Comparison of ENCODE assay signal across 23 cellular contexts in genomic region chr3:11452312-11452711, GRCh38.
DNase-seq lines count a peak whose midpoint lies in the region; ATAC-seq and TF ChIP-seq lines count a peak whose summit lies in the region.
"Had no signal": no experiment of that assay in that cellular context is flagged by ENCODE, and none has a peak within 500 bp of the region (broad histone marks: within the 10 kb centered on the region; RNA-seq: fewer than 3 reads in every experiment).

No MANE protein-coding gene starts in this region.

- H3K36me3 Mint-ChIP-seq in dendritic cell treated with granulocyte-macrophage colony-stimulating factor and Interleukin-4, amounts not matched to agents 40 ng/mL and 50 ng/mL, for 4 days (ENCODE audit: low read depth), result peaks cover 12% of the 10 kb centered on the region

- no peaks in the 10 kb centered on the region for H3K9me3 Mint-ChIP-seq in dendritic cell treated with granulocyte-macrophage colony-stimulating factor and Interleukin-4, amounts not matched to agents 40 ng/mL and 50 ng/mL, for 4 days

- no peaks in the 10 kb centered on the region for H4K20me1 ChIP-seq in BLaER1

- no peaks in the 10 kb centered on the region for H3K27me3 ChIP-seq in BLaER1
- no peaks in the 10 kb centered on the region for H3K27me3 ChIP-seq in left lung

- peaks cover 68% of the 10 kb centered on the region for H3K4me1 Mint-ChIP-seq in dendritic cell treated with granulocyte-macrophage colony-stimulating factor and Interleukin-4, amounts not matched to agents 40 ng/mL and 50 ng/mL, for 4 days (ENCODE audit: low read depth)

- no peaks in the 10 kb centered on the region for H3K27me3 Mint-ChIP-seq in dendritic cell treated with granulocyte-macrophage colony-stimulating factor and Interleukin-4, amounts not matched to agents 40 ng/mL and 50 ng/mL, for 4 days

- H3K4me3 Mint-ChIP-seq in dendritic cell treated with granulocyte-macrophage colony-stimulating factor and Interleukin-4, amounts not matched to agents 40 ng/mL and 50 ng/mL, for 4 days, result no peak overlapping the region
- H3K4me3 Mint-ChIP-seq: CD14-positive monocyte had no signal

- H3K4me3 ChIP-seq in BLaER1, result no peak overlapping the region
- H3K4me3 ChIP-seq in left lung, result no peak overlapping the region

- intact Hi-C loops in dendritic cell treated with granulocyte-macrophage colony-stimulating factor and Interleukin-4, amounts not matched to agents 40 ng/mL and 50 ng/mL, for 4 days (cut with micrococcal nuclease), result no loop called here
- intact Hi-C loops in left lung (cut with DNase I), result no loop called here

- peak overlapping the region; percentile 22; the same call in 1 of the 2 replicates for H3K4me2 ChIP-seq in BLaER1

- H3K9ac ChIP-seq in BLaER1, result no peak overlapping the region

- H3K27ac ChIP-seq in BLaER1, result no peak overlapping the region
- H3K27ac ChIP-seq in left lung, result no peak overlapping the region

- H3K9me3 ChIP-seq in BLaER1 (no peaks in the 10 kb centered on the region), left lung (no peaks in the 10 kb centered on the region)

- DNase-seq in RPMI7951 (ENCODE audit: low read depth), result peak; percentile 46
- peak; percentile 3 for DNase-seq in renal cortical epithelial cell (ENCODE audit: low read depth)
- no peak for DNase-seq in left lung
- no peak for DNase-seq in NCI-H2196 (lab: John Stamatoyannopoulos, UW; ENCODE audit: unreplicated experiment)
- no peak for DNase-seq in NCI-H510A treated with DMSO at 0.1 percent for 48 hours (lab: John Stamatoyannopoulos, UW)
- DNase-seq: DMS53; GDM1; GOT3; HCEC 1CT; MM.1S; NCI-H1092; NCI-H1436; NCI-H187 treated with DMSO at 0.1 percent for 48 hours; NCI-H2107; NCI-H2227 treated with DMSO at 0.1 percent for 48 hours; NCI-H510A; NCI-H774; NK-92 treated with Interleukin-12 subunit alpha and Interleukin-12 subunit beta, amount 100 ng/mL, for 24 hours had no signal

- H3K4me1 ChIP-seq in BLaER1 (peaks cover 4% of the 10 kb centered on the region; the same call in 1 of the 2 replicates), left lung (peaks cover 0 to 28% of the 10 kb centered on the region in 2 donors)

- TF ChIP-seq CTCF in left lung (IDR thresholded peaks at IDR 0.05), result no peak

- H3K36me3 ChIP-seq in BLaER1 (peaks cover 4% of the 10 kb centered on the region; the same call in 1 of the 2 replicates), left lung (no peaks in the 10 kb centered on the region)

- ATAC-seq in left lung, result no peak
- no peak for ATAC-seq in HG02973 (IDR thresholded peaks at IDR 0.05; ENCODE audit: unreplicated experiment)
- ATAC-seq: Panc1 had no signal

- peak overlapping the region; percentile 56 for H3K27ac Mint-ChIP-seq in dendritic cell treated with granulocyte-macrophage colony-stimulating factor and Interleukin-4, amounts not matched to agents 40 ng/mL and 50 ng/mL, for 4 days

Comparison
In these comparisons a context has a peak if more than half of its experiments do, and no peak if none do; other contexts are left out.
1. DNase-seq: peak in RPMI7951 (single experiment) and renal cortical epithelial cell (single experiment); none in left lung (0 of 2), NCI-H2196 (single experiment) and NCI-H510A treated with DMSO at 0.1 percent for 48 hours (single experiment).